In the genomic region with DNA sequence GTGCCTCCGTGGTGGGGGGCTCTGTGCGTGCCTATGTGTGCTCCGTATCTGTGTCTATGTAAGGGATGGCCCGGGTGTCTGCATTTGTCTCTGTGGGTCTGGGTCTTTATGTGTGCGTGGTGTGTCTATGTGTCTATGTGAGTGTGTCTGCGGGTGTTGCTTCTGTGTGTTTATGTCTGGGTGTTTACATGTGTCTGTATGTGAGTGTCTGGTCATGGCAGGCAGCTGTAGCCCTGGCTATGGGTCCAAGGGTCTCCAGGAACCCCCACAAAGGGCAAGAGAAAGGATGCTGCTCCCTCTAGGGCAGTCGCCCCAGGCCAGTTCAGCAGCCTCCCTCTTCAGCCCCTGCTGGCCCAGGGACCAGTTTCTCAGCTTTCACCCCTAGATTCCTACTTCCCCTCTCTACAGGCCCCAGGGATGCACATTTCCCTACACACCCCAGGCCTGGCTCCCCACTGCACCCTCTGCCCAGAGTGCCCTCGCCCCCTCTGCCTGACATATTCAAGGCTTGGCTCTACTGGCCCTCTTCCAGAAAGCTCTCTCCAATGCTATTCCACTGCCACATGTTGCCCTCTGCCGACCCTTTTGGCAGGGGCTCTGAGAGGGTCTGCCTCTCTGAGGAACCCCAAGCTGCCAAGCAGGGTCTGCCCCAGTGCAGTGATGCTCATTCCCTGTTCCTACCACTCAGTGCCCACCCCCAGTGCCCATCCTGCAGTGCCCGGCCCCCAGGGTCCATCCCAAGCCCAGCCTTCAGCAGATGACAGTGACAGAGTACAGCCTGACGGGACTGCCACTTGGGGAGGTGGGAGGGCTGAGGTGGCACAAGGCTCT, we compare ENCODE assay signal across 1 cellular context.
TF ChIP-seq lines count a peak whose summit lies in the region.

No MANE protein-coding gene starts in this region.

TF ChIP-seq in K562, 482 proteins besides CTCF, POLR2A, EP300 and RAD21:
- no peak for TF ChIP-seq TAF1 (IDR thresholded peaks at IDR 0.05; ENCODE audit: control insufficient read depth, extremely low read depth, insufficient read depth, low read length, severe bottlenecking)
- TF ChIP-seq, protein P1, sequence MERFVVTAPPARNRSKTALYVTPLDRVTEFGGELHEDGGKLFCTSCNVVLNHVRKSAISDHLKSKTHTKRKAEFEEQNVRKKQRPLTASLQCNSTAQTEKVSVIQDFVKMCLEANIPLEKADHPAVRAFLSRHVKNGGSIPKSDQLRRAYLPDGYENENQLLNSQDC (CRISPR knock-in tag; IDR thresholded peaks at IDR 0.05): no peak
- TF ChIP-seq, protein P2, sequence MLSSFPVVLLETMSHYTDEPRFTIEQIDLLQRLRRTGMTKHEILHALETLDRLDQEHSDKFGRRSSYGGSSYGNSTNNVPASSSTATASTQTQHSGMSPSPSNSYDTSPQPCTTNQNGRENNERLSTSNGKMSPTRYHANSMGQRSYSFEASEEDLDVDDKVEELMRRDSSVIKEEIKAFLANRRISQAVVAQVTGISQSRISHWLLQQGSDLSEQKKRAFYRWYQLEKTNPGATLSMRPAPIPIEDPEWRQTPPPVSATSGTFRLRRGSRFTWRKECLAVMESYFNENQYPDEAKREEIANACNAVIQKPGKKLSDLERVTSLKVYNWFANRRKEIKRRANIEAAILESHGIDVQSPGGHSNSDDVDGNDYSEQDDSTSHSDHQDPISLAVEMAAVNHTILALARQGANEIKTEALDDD (IDR thresholded peaks at IDR 0.05): no peak
- TF ChIP-seq, protein P3, sequence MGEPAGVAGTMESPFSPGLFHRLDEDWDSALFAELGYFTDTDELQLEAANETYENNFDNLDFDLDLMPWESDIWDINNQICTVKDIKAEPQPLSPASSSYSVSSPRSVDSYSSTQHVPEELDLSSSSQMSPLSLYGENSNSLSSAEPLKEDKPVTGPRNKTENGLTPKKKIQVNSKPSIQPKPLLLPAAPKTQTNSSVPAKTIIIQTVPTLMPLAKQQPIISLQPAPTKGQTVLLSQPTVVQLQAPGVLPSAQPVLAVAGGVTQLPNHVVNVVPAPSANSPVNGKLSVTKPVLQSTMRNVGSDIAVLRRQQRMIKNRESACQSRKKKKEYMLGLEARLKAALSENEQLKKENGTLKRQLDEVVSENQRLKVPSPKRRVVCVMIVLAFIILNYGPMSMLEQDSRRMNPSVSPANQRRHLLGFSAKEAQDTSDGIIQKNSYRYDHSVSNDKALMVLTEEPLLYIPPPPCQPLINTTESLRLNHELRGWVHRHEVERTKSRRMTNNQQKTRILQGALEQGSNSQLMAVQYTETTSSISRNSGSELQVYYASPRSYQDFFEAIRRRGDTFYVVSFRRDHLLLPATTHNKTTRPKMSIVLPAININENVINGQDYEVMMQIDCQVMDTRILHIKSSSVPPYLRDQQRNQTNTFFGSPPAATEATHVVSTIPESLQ (CRISPR knock-in tag; IDR thresholded peaks at IDR 0.05): no peak
- TF ChIP-seq ZSCAN32 (CRISPR knock-in tag; IDR thresholded peaks at IDR 0.05): no peak
- TF ChIP-seq ZNF780A (CRISPR knock-in tag; IDR thresholded peaks at IDR 0.05): no peak
- peak; percentile 53 for TF ChIP-seq NFIC (IDR thresholded peaks at IDR 0.05)
- TF ChIP-seq TCF7L2 (IDR thresholded peaks at IDR 0.05; ENCODE audit: low read depth, low read length): no peak
